ENCODE assay signal across 16 cellular contexts in genomic region chr16:53881371-53881770, GRCh38.
DNase-seq lines count a peak whose midpoint lies in the region; ATAC-seq and TF ChIP-seq lines count a peak whose summit lies in the region.
"Had no signal": no experiment of that assay in that cellular context is flagged by ENCODE, and none has a peak within 500 bp of the region (broad histone marks: within the 10 kb centered on the region; RNA-seq: fewer than 3 reads in every experiment).

No MANE protein-coding gene starts in this region.

- ATAC-seq in right lobe of liver (peak in 3 of 4 donors; percentile 50 to 60 (median 59)), GM18502 (IDR thresholded peaks at IDR 0.05; ENCODE audit: poor library complexity, unreplicated experiment) (no peak)
- ATAC-seq: gastroesophageal sphincter had no signal

- H3K4me1 ChIP-seq in right lobe of liver: peaks cover 0 to 6% (median 0%) of the 10 kb centered on the region in 4 donors
- H3K4me1 ChIP-seq: gastroesophageal sphincter, HAP-1 had no signal

- no peak overlapping the region for H3K4me3 ChIP-seq in right lobe of liver
- H3K4me3 ChIP-seq: gastroesophageal sphincter, HAP-1 had no signal

- H3K4me1 Mint-ChIP-seq in chondrocyte (ENCODE audit: low read depth): peaks cover 37% of the 10 kb centered on the region
- H3K4me1 Mint-ChIP-seq: activated naive CD4-positive, alpha-beta T cell treated with anti-CD3 and anti-CD28 coated beads, Interleukin-2, amount 50 U/mL, for 24 hours had no signal

- no peaks in the 10 kb centered on the region for H3K27me3 Mint-ChIP-seq in chondrocyte (ENCODE audit: low read depth)
- H3K27me3 Mint-ChIP-seq: activated naive CD4-positive, alpha-beta T cell treated with anti-CD3 and anti-CD28 coated beads, Interleukin-2, amount 50 U/mL, for 24 hours; progenitor cell of endocrine pancreas had no signal

- peak overlapping the region; percentile 96 for H3K27ac Mint-ChIP-seq in chondrocyte (ENCODE audit: unreplicated experiment)
- H3K27ac Mint-ChIP-seq: activated naive CD4-positive, alpha-beta T cell treated with anti-CD3 and anti-CD28 coated beads, Interleukin-2, amount 50 U/mL, for 24 hours; progenitor cell of endocrine pancreas had no signal

- peaks cover 0 to 7% (median 0%) of the 10 kb centered on the region in 4 donors for H3K36me3 ChIP-seq in right lobe of liver
- H3K36me3 ChIP-seq: HAP-1 had no signal

- H3K9me3 Mint-ChIP-seq in chondrocyte (ENCODE audit: low read depth): peaks cover 3% of the 10 kb centered on the region
- H3K9me3 Mint-ChIP-seq: activated naive CD4-positive, alpha-beta T cell treated with anti-CD3 and anti-CD28 coated beads, Interleukin-2, amount 50 U/mL, for 24 hours had no signal

- peak; percentile 57 for DNase-seq in AG20443 (ENCODE audit: low spot score)
- DNase-seq in M059J (ENCODE audit: low read depth): peak; percentile 60
- no peak for DNase-seq in chondrocyte (ENCODE audit: low spot score)
- no peak for DNase-seq in right lobe of liver
- no peak for DNase-seq in GM10266 (ENCODE audit: extremely low spot score)
- no peak for DNase-seq in mucosa of gallbladder (ENCODE audit: low spot score)
- no peak for DNase-seq in cerebellar nuclear complex (lab: John Stamatoyannopoulos, UW)
- DNase-seq: C1 segment of cervical spinal cord; NCI-H1436 treated with DMSO at 0.1 percent for 48 hours; NCI-H748 treated with DMSO at 0.1 percent for 48 hours; stimulated activated CD4-positive, alpha-beta T cell treated with anti-CD3 and anti-CD28 coated beads, Interleukin-1b, Interleukin-23, amount 100 ng/mL, for 48 hours had no signal

- intact Hi-C loops in right lobe of liver (cut with DNase I): no loop called here

- H3K36me3 Mint-ChIP-seq in chondrocyte (ENCODE audit: low read depth): peaks cover 9% of the 10 kb centered on the region

- no peaks in the 10 kb centered on the region for H3K27me3 ChIP-seq in right lobe of liver
- H3K27me3 ChIP-seq: gastroesophageal sphincter had no signal

- no peak overlapping the region for H3K4me3 Mint-ChIP-seq in chondrocyte (ENCODE audit: unreplicated experiment)
- H3K4me3 Mint-ChIP-seq: activated naive CD4-positive, alpha-beta T cell treated with anti-CD3 and anti-CD28 coated beads, Interleukin-2, amount 50 U/mL, for 24 hours had no signal

- no peak for TF ChIP-seq POLR2A in right lobe of liver (IDR thresholded peaks at IDR 0.05)

- no peak for TF ChIP-seq CTCF in chondrocyte (IDR thresholded peaks at IDR 0.05)
- no peak for TF ChIP-seq CTCF in right lobe of liver (IDR thresholded peaks at IDR 0.05)
- no peak for TF ChIP-seq CTCF in GM10266 (IDR thresholded peaks at IDR 0.05; ENCODE audit: control insufficient read depth, insufficient read depth, low read depth, missing control alignments)

- WGBS in right lobe of liver (ENCODE audit: insufficient coverage, low coverage, low lambda C conversion rate, missing lambda C conversion rate): 71% methylated on average over 2 of the region's 2 CpGs

- no peak overlapping the region for H3K27ac ChIP-seq in right lobe of liver
- H3K27ac ChIP-seq: gastroesophageal sphincter had no signal

- no peaks in the 10 kb centered on the region for H3K9me3 ChIP-seq in right lobe of liver
- H3K9me3 ChIP-seq: gastroesophageal sphincter, HAP-1 had no signal

Comparison
In these comparisons a context has a peak if more than half of its experiments do, and no peak if none do; other contexts are left out.
1. DNase-seq: peak in AG20443 (single experiment) and M059J (single experiment); none in chondrocyte (single experiment), right lobe of liver (0 of 3), GM10266 (single experiment), mucosa of gallbladder (single experiment) and cerebellar nuclear complex (0 of 2).